Comparison of ENCODE assay signal across 20 cellular contexts in genomic region chr1:218364028-218364710, GRCh38. TPM values are rescaled to one million over a fixed set of nuclear protein-coding genes. Genes with fewer than 3 reads are reported as not detected.
DNase-seq lines count a peak whose midpoint lies in the region; ATAC-seq and TF ChIP-seq lines count a peak whose summit lies in the region.
"Had no signal": no experiment of that assay in that cellular context is flagged by ENCODE, and none has a peak within 500 bp of the region (broad histone marks: within the 10 kb centered on the region; RNA-seq: fewer than 3 reads in every experiment).

No MANE protein-coding gene starts in this region.

- ATAC-seq in HG03039 (IDR thresholded peaks at IDR 0.05; ENCODE audit: unreplicated experiment) = no peak

- no peaks in the 10 kb centered on the region for H3K36me3 ChIP-seq in uterus
- H3K36me3 ChIP-seq in thyroid gland = no peaks in the 10 kb centered on the region
- H3K36me3 ChIP-seq: BLaER1 treated with 17β-estradiol and CSF1 and Interleukin-3, amounts not matched to agents 10 nM and 100 nM; left ventricle myocardium inferior; Peyer's patch; WERI-Rb-1 had no signal

- H3K27ac ChIP-seq in uterus (peak overlapping the region; percentile 40 to 56), thyroid gland (no peak overlapping the region)
- H3K27ac ChIP-seq: BLaER1 treated with 17β-estradiol and CSF1 and Interleukin-3, amounts not matched to agents 10 nM and 100 nM; Peyer's patch; WERI-Rb-1 had no signal

- H3K4me1 Mint-ChIP-seq in chondrocyte (ENCODE audit: low read depth) (peaks cover 90% of the 10 kb centered on the region), nephron (peaks cover 80% of the 10 kb centered on the region)
- no peaks in the 10 kb centered on the region for H3K4me1 Mint-ChIP-seq in activated naive CD4-positive, alpha-beta T cell treated with anti-CD3 and anti-CD28 coated beads, Interleukin-2, amount 10 ng/mL, durations not matched to agents 7 days and 5 days

- WGBS in thyroid gland, 2 donors = 61 to 72% methylated on average over 8 of the region's 8 CpGs

- H3K4me3 ChIP-seq in uterus (no peak overlapping the region), thyroid gland (replicated peaks in 1 of 3) (no peak overlapping the region)
- H3K4me3 ChIP-seq: BLaER1 treated with 17β-estradiol and CSF1 and Interleukin-3, amounts not matched to agents 10 nM and 100 nM; left ventricle myocardium inferior; Peyer's patch had no signal

- peak overlapping the region; percentile 68 for H3K27ac Mint-ChIP-seq in chondrocyte (ENCODE audit: unreplicated experiment)
- H3K27ac Mint-ChIP-seq in nephron = peak overlapping the region; percentile 53 to 91 (median 88)
- H3K27ac Mint-ChIP-seq in activated naive CD4-positive, alpha-beta T cell treated with anti-CD3 and anti-CD28 coated beads, Interleukin-2, amount 10 ng/mL, durations not matched to agents 7 days and 5 days = no peak overlapping the region
- H3K27ac Mint-ChIP-seq: activated T-helper 2 cell treated with anti-CD3 and anti-CD28 coated beads, Interferon-gamma antibody, Interleukin-2, Interleukin-4, amounts not matched to agents 10 μg/mL and 5 μg/mL and 100 μg/mL, durations not matched to agents 14 hours and 24 hours and 36 hours; naive B cell had no signal

- peak in 2 of 3 experiments; percentile 6 to 23 for DNase-seq in NCI-H1417 (lab: John Stamatoyannopoulos, UW)
- no peak for DNase-seq in NCI-H1417 treated with DMSO at 0.1 percent for 48 hours (lab: John Stamatoyannopoulos, UW)
- DNase-seq in chondrocyte (ENCODE audit: low spot score) = no peak
- DNase-seq in uterus = no peak
- no peak for DNase-seq in activated naive CD4-positive, alpha-beta T cell treated with anti-CD3 and anti-CD28 coated beads, Interleukin-2, amount 10 ng/mL, durations not matched to agents 7 days and 5 days
- no peak for DNase-seq in thyroid gland
- DNase-seq: 8988T; DMS79 treated with DMSO at 0.1 percent for 48 hours; effector CD8-positive, alpha-beta T cell; left ventricle myocardium inferior; naive B cell; NCI-H1105 treated with DMSO at 0.1 percent for 48 hours; NCI-H446 treated with DMSO at 0.1 percent for 48 hours; Peyer's patch; WERI-Rb-1 had no signal

- H3K27me3 ChIP-seq in uterus (no peaks in the 10 kb centered on the region), thyroid gland (no peaks in the 10 kb centered on the region)
- H3K27me3 ChIP-seq: Peyer's patch had no signal

- no peaks in the 10 kb centered on the region for H3K9me3 Mint-ChIP-seq in chondrocyte (ENCODE audit: low read depth)
- no peaks in the 10 kb centered on the region for H3K9me3 Mint-ChIP-seq in nephron
- H3K9me3 Mint-ChIP-seq in activated naive CD4-positive, alpha-beta T cell treated with anti-CD3 and anti-CD28 coated beads, Interleukin-2, amount 10 ng/mL, durations not matched to agents 7 days and 5 days = no peaks in the 10 kb centered on the region
- H3K9me3 Mint-ChIP-seq: activated T-helper 2 cell treated with anti-CD3 and anti-CD28 coated beads, Interferon-gamma antibody, Interleukin-2, Interleukin-4, amounts not matched to agents 10 μg/mL and 5 μg/mL and 100 μg/mL, durations not matched to agents 14 hours and 24 hours and 36 hours; naive B cell had no signal

- H3K4me1 ChIP-seq in uterus (no peaks in the 10 kb centered on the region), thyroid gland (peaks cover 0 to 6% of the 10 kb centered on the region in 2 donors)
- H3K4me1 ChIP-seq: Peyer's patch had no signal

- no peak for TF ChIP-seq CTCF in chondrocyte (IDR thresholded peaks at IDR 0.05)
- TF ChIP-seq CTCF in nephron (IDR thresholded peaks at IDR 0.05; ENCODE audit: unreplicated experiment in 3 of 3) = no peak
- no peak for TF ChIP-seq CTCF in uterus (IDR thresholded peaks at IDR 0.05)
- TF ChIP-seq CTCF in thyroid gland (IDR thresholded peaks at IDR 0.05) = no peak

- intact Hi-C loops in uterus (cut with DNase I; ENCODE audit: low total_unique reads) = no loop called here
- intact Hi-C loops in thyroid gland (cut with DNase I) = no loop called here

- TF ChIP-seq POLR2A in uterus (IDR thresholded peaks at IDR 0.05) (no peak), thyroid gland (IDR thresholded peaks at IDR 0.05) (no peak)

- CTCF ChIA-PET in activated naive CD4-positive, alpha-beta T cell treated with anti-CD3 and anti-CD28 coated beads, Interleukin-2, amount 10 ng/mL, durations not matched to agents 7 days and 5 days (lab: Charles Lee) = no interaction called here

- H3K36me3 Mint-ChIP-seq in chondrocyte (ENCODE audit: low read depth) = peaks cover 11% of the 10 kb centered on the region
- peaks cover 31% of the 10 kb centered on the region for H3K36me3 Mint-ChIP-seq in nephron (ENCODE audit: low read depth)
- H3K36me3 Mint-ChIP-seq in activated naive CD4-positive, alpha-beta T cell treated with anti-CD3 and anti-CD28 coated beads, Interleukin-2, amount 10 ng/mL, durations not matched to agents 7 days and 5 days = no peaks in the 10 kb centered on the region

- H3K4me3 Mint-ChIP-seq in chondrocyte (ENCODE audit: unreplicated experiment) (peak overlapping the region; percentile 31), nephron (peak overlapping the region in 1 of 3 experiments; percentile 6)
- H3K4me3 Mint-ChIP-seq in activated naive CD4-positive, alpha-beta T cell treated with anti-CD3 and anti-CD28 coated beads, Interleukin-2, amount 10 ng/mL, durations not matched to agents 7 days and 5 days = no peak overlapping the region
- H3K4me3 Mint-ChIP-seq: naive B cell had no signal

- H3K27me3 Mint-ChIP-seq in chondrocyte (ENCODE audit: low read depth) (no peaks in the 10 kb centered on the region), nephron (ENCODE audit: low read depth) (no peaks in the 10 kb centered on the region)
- H3K27me3 Mint-ChIP-seq in activated naive CD4-positive, alpha-beta T cell treated with anti-CD3 and anti-CD28 coated beads, Interleukin-2, amount 10 ng/mL, durations not matched to agents 7 days and 5 days = peaks cover 6% of the 10 kb centered on the region
- H3K27me3 Mint-ChIP-seq: naive B cell had no signal

- H3K9me3 ChIP-seq in uterus (no peaks in the 10 kb centered on the region), thyroid gland (no peaks in the 10 kb centered on the region)
- H3K9me3 ChIP-seq: BLaER1 treated with 17β-estradiol and CSF1 and Interleukin-3, amounts not matched to agents 10 nM and 100 nM; left ventricle myocardium inferior; Peyer's patch had no signal

RNA-seq across cellular contexts. Expression of gene TGFB2, which starts 19.0 kb away (rescaled TPM):
- total RNA-seq in chondrocyte (140 to 237 TPM (median 226 TPM) in 3 replicates), uterus (10 to 100 TPM in 3 of 4 donors, 1 to 10 TPM in 1; 4.9 to 43.2 (median 12.0) TPM), thyroid gland (10 to 100 TPM in 1 of 4 donors, 1 to 10 TPM in 3; 2.2 to 16.7 (median 8.0) TPM)
- total RNA-seq: activated CD8-positive, alpha-beta memory T cell treated with anti-CD3 and anti-CD28 coated beads for 36 hours; activated T-helper 2 cell treated with anti-CD3 and anti-CD28 coated beads, Interferon-gamma antibody, Interleukin-2, Interleukin-4, amounts not matched to agents 10 μg/mL and 5 μg/mL and 100 μg/mL, durations not matched to agents 14 hours and 24 hours and 36 hours had no signal

Comparison
In these comparisons a context has a peak if more than half of its experiments do, and no peak if none do; other contexts are left out.
1. DNase-seq: peak in NCI-H1417 (2 of 3); none in NCI-H1417 treated with DMSO at 0.1 percent for 48 hours (single experiment), chondrocyte (single experiment), uterus (0 of 2), activated naive CD4-positive, alpha-beta T cell treated with anti-CD3 and anti-CD28 coated beads, Interleukin-2, amount 10 ng/mL, durations not matched to agents 7 days and 5 days (single experiment) and thyroid gland (0 of 2).
2. H3K27ac ChIP-seq: peak in uterus (2 of 2); none in thyroid gland (0 of 3).